Comparison of ENCODE assay signal across 14 cellular contexts in genomic region chr15:74258456-74259323, GRCh38. TPM values are rescaled to one million over a fixed set of nuclear protein-coding genes. Genes with fewer than 3 reads are reported as not detected.
DNase-seq lines count a peak whose midpoint lies in the region; ATAC-seq, FAIRE-seq and TF ChIP-seq lines count a peak whose summit lies in the region.
"Had no signal": no experiment of that assay in that cellular context is flagged by ENCODE, and none has a peak within 500 bp of the region (broad histone marks: within the 10 kb centered on the region; RNA-seq: fewer than 3 reads in every experiment).

No MANE protein-coding gene starts in this region.

- no peak overlapping the region for H2AK5ac ChIP-seq in H1 (ENCODE audit: low read depth, low read length)

- WGBS in HepG2 (ENCODE audit: low lambda C conversion rate) = 2% methylated on average over 7 of the region's 8 CpGs
- WGBS in right lobe of liver (ENCODE audit: insufficient coverage, low coverage, low lambda C conversion rate, missing lambda C conversion rate) = 30% methylated on average over 5 of the region's 8 CpGs
- 88% methylated on average over 8 of the region's 8 CpGs; no CpG with 5 or more reads in 1 of the 2 experiments for WGBS in H1 (ENCODE audit: extremely low coverage in 1 of 2, insufficient coverage in 1 of 2, insufficient read length in 1 of 2, insufficient replicate concordance in 2 of 2, low coverage in 1 of 2, low lambda C conversion rate in 2 of 2, missing lambda C conversion rate in 1 of 2), 2 experiments
- WGBS in body of pancreas, 2 donors = 50 to 66% methylated on average over 3 to 8 of the region's 8 CpGs

- H3K56ac ChIP-seq in H1 (replicated peaks; ENCODE audit: insufficient read length, low read depth, low read length) = no peak overlapping the region

- no peaks in the 10 kb centered on the region for H3K23me2 ChIP-seq in H1 (ENCODE audit: low read depth, low read length)

- H3K27ac ChIP-seq in HepG2 (ENCODE audit: extremely low read length, insufficient read depth, low read length) (no peak overlapping the region), right lobe of liver (no peak overlapping the region), H1 (ENCODE audit: low read depth, low read length) (no peak overlapping the region), neural cell (ENCODE audit: low read length) (peak overlapping the region; percentile 54), body of pancreas (no peak overlapping the region)

- H3K4me1 ChIP-seq in HepG2 (ENCODE audit: insufficient read depth, low read length) = no peaks in the 10 kb centered on the region
- no peaks in the 10 kb centered on the region for H3K4me1 ChIP-seq in right lobe of liver
- peaks cover 5 to 16% (median 13%) of the 10 kb centered on the region in 4 experiments for H3K4me1 ChIP-seq in H1 (replicated peaks in 1 of 4; ENCODE audit: control insufficient read depth in 3 of 4, insufficient read depth in 4 of 4, low read length in 3 of 4)
- no peaks in the 10 kb centered on the region for H3K4me1 ChIP-seq in body of pancreas

- H3K9me2 ChIP-seq in neural cell (ENCODE audit: insufficient read depth, low read length) = no peaks in the 10 kb centered on the region

- H3K36me3 ChIP-seq in HepG2 (replicated peaks in 1 of 2; ENCODE audit: control insufficient read depth in 1 of 2, insufficient read depth in 2 of 2, low read length in 2 of 2) (no peaks in the 10 kb centered on the region), right lobe of liver (no peaks in the 10 kb centered on the region), H1 (ENCODE audit: control insufficient read depth in 2 of 4, insufficient read depth in 4 of 4, low read length in 3 of 4) (no peaks in the 10 kb centered on the region), neural cell (ENCODE audit: insufficient read depth, low read length) (no peaks in the 10 kb centered on the region), body of pancreas (replicated peaks in 1 of 2; ENCODE audit: insufficient read depth in 1 of 2, low read depth in 2 of 2) (no peaks in the 10 kb centered on the region)

- CTCF ChIA-PET in HepG2 (lab: Yijun Ruan, JAX; ENCODE audit: low intra/inter-chr PET ratio, low total read pairs) = no interaction called here
- CTCF ChIA-PET in H1 (lab: Charles Lee; ENCODE audit: partially characterized antibody) = interaction anchor here (0.6 to 12.1 kb wide), 6 partner anchors 8 to 709 kb away, joined by 3 to 87 read pairs (median 4); no protein-coding TSS in a partner anchor

- in situ Hi-C loops in HepG2 (cut with HindIII; ENCODE audit: extremely low pct_ligation_motif_present, low pct_unique_long_range_greater_than_20kb) = no loop called here

- ATAC-seq in HepG2 (no peak), right lobe of liver (no peak), body of pancreas (no peak)
- ATAC-seq in activated T-cell treated with anti-CD3 and anti-CD28 coated beads, Interleukin-2, amount 50 U/mL, for 4 hours = no peak
- no peak for ATAC-seq in natural killer cell treated with Interleukin-12 subunit alpha and Interleukin-12 subunit beta and Interleukin-15 and Interleukin-18, amount 100 ng/mL, for 72 hours

- FAIRE-seq in HepG2 (lab: Jason Lieb, UNC) (no peak), H1 (lab: Jason Lieb, UNC) (no peak)
- FAIRE-seq: H54 had no signal

- no peak overlapping the region for H3K23ac ChIP-seq in H1 (ENCODE audit: insufficient read length)

- no peak for TF ChIP-seq EP300 in HepG2 (IDR thresholded peaks at IDR 0.05; ENCODE audit: low read depth in 2 of 2, low read length in 2 of 2)
- no peak for TF ChIP-seq EP300 in HepG2 (CRISPR knock-in tag; IDR thresholded peaks at IDR 0.05; ENCODE audit: borderline replicate concordance)
- TF ChIP-seq EP300 in H1 (IDR thresholded peaks at IDR 0.05; ENCODE audit: borderline replicate concordance in 1 of 2, low read depth in 2 of 2, low read length in 2 of 2) = no peak
- no peak for TF ChIP-seq EP300 in neural cell (conservative IDR thresholded peaks at IDR 0.05; ENCODE audit: poor library complexity, severe bottlenecking)

- H4K20me1 ChIP-seq in HepG2 (ENCODE audit: insufficient read depth, low read length) = no peaks in the 10 kb centered on the region
- H4K20me1 ChIP-seq in H1 (replicated peaks in 1 of 2; ENCODE audit: control insufficient read depth in 1 of 2, insufficient read depth in 2 of 2, low read length in 2 of 2) = peaks cover 0 to 2% of the 10 kb centered on the region in 2 experiments
- H4K20me1 ChIP-seq in neural cell (ENCODE audit: insufficient read depth) = no peaks in the 10 kb centered on the region

- peaks cover 4% of the 10 kb centered on the region for H3F3A ChIP-seq in neural cell (ENCODE audit: insufficient read depth, low read length, poor library complexity, severe bottlenecking)

- H3K18ac ChIP-seq in H1 (ENCODE audit: extremely low read depth, low read length) = peak overlapping the region; percentile 60

- peaks cover 20% of the 10 kb centered on the region for H3K27me3 Mint-ChIP-seq in activated T-cell treated with anti-CD3 and anti-CD28 coated beads, Interleukin-2, amount 50 U/mL, for 4 hours (ENCODE audit: low read depth)
- H3K27me3 Mint-ChIP-seq in natural killer cell treated with Interleukin-12 subunit alpha and Interleukin-12 subunit beta and Interleukin-15 and Interleukin-18, amount 100 ng/mL, for 72 hours = peaks cover 8% of the 10 kb centered on the region in 2 donors

- no peak overlapping the region for H4K5ac ChIP-seq in H1 (ENCODE audit: insufficient read length, low read depth, low read length)

- no peak overlapping the region for H3K4me3 Mint-ChIP-seq in activated T-cell treated with anti-CD3 and anti-CD28 coated beads, Interleukin-2, amount 50 U/mL, for 4 hours
- H3K4me3 Mint-ChIP-seq in natural killer cell treated with Interleukin-12 subunit alpha and Interleukin-12 subunit beta and Interleukin-15 and Interleukin-18, amount 100 ng/mL, for 72 hours = no peak overlapping the region
- H3K4me3 Mint-ChIP-seq: CD14-positive monocyte had no signal

- no peaks in the 10 kb centered on the region for H3K4me1 Mint-ChIP-seq in activated T-cell treated with anti-CD3 and anti-CD28 coated beads, Interleukin-2, amount 50 U/mL, for 4 hours (ENCODE audit: low read depth)
- peaks cover 0 to 2% of the 10 kb centered on the region in 2 donors for H3K4me1 Mint-ChIP-seq in natural killer cell treated with Interleukin-12 subunit alpha and Interleukin-12 subunit beta and Interleukin-15 and Interleukin-18, amount 100 ng/mL, for 72 hours (ENCODE audit: low read depth in 2 of 2)
- H3K4me1 Mint-ChIP-seq: CD14-positive monocyte had no signal

- POLR2A ChIA-PET in HepG2 (lab: Yijun Ruan, JAX) (no interaction called here), H1 (lab: Charles Lee; ENCODE audit: partially characterized antibody) (interaction anchor here (4.4 kb wide), 1 partner anchor 14 kb away, joined by 11 read pairs; no protein-coding TSS in a partner anchor)

- no peak overlapping the region for H3K4ac ChIP-seq in H1 (replicated peaks; ENCODE audit: insufficient read length, low read depth, low read length)

- H4K91ac ChIP-seq in H1 (replicated peaks; ENCODE audit: insufficient read length, low read length) = no peak overlapping the region

- H4K8ac ChIP-seq in H1 (ENCODE audit: extremely low read depth, insufficient read depth, low read length) = no peak overlapping the region

- no peak overlapping the region for H2BK120ac ChIP-seq in H1 (replicated peaks; ENCODE audit: low read depth, low read length)

- no peaks in the 10 kb centered on the region for H3K9me3 Mint-ChIP-seq in activated T-cell treated with anti-CD3 and anti-CD28 coated beads, Interleukin-2, amount 50 U/mL, for 4 hours
- H3K9me3 Mint-ChIP-seq in natural killer cell treated with Interleukin-12 subunit alpha and Interleukin-12 subunit beta and Interleukin-15 and Interleukin-18, amount 100 ng/mL, for 72 hours = no peaks in the 10 kb centered on the region
- H3K9me3 Mint-ChIP-seq: CD14-positive monocyte had no signal

- H2AFZ ChIP-seq in HepG2 (ENCODE audit: low read length) (no peak overlapping the region), H1 (ENCODE audit: low read length) (no peak overlapping the region), neural cell (ENCODE audit: low read depth, low read length) (no peak overlapping the region)

- H3K4me2 ChIP-seq in HepG2 (ENCODE audit: low read depth, low read length) (no peak overlapping the region), H1 (ENCODE audit: insufficient read depth in 1 of 2, low read depth in 2 of 2, low read length in 2 of 2) (no peak overlapping the region), neural cell (ENCODE audit: low read length) (no peak overlapping the region)

- no TSS peak for BruUV-seq in HepG2 (replicated peaks; lab: Mats Ljungman, UMichigan)

- no peak overlapping the region for H2BK5ac ChIP-seq in H1 (ENCODE audit: low read depth, low read length)

- H3K79me1 ChIP-seq in H1 (ENCODE audit: low read depth, low read length) = no peaks in the 10 kb centered on the region

- H2BK15ac ChIP-seq in H1 (ENCODE audit: low read length) = peak overlapping the region; percentile 20; the same call in 1 of the 2 replicates

- no peaks in the 10 kb centered on the region for H3K36me3 Mint-ChIP-seq in activated T-cell treated with anti-CD3 and anti-CD28 coated beads, Interleukin-2, amount 50 U/mL, for 4 hours (ENCODE audit: insufficient read depth)
- no peaks in the 10 kb centered on the region for H3K36me3 Mint-ChIP-seq in natural killer cell treated with Interleukin-12 subunit alpha and Interleukin-12 subunit beta and Interleukin-15 and Interleukin-18, amount 100 ng/mL, for 72 hours
- H3K36me3 Mint-ChIP-seq: CD14-positive monocyte had no signal

- DNase-seq in HepG2 (ENCODE audit: low spot score) (no peak), right lobe of liver (no peak), H1 (ENCODE audit: low read depth in 1 of 2, low spot score in 2 of 2) (no peak), body of pancreas (no peak)
- no peak for DNase-seq in activated T-cell treated with anti-CD3 and anti-CD28 coated beads, Interleukin-2, amount 50 U/mL, for 4 hours
- no peak for DNase-seq in natural killer cell treated with Interleukin-12 subunit alpha and Interleukin-12 subunit beta and Interleukin-15 and Interleukin-18, amount 100 ng/mL, for 72 hours (ENCODE audit: low spot score)
- DNase-seq: COR-L47, DMS53, NCI-H1048, OCI-M1 had no signal

- peak overlapping the region; percentile 40; the same call in 1 of the 2 replicates for H2BK12ac ChIP-seq in H1 (ENCODE audit: low read depth, low read length)

- no peaks in the 10 kb centered on the region for H3K9me3 ChIP-seq in HepG2 (ENCODE audit: low read length)
- H3K9me3 ChIP-seq in right lobe of liver = no peaks in the 10 kb centered on the region
- no peaks in the 10 kb centered on the region for H3K9me3 ChIP-seq in H1 (ENCODE audit: insufficient read depth in 2 of 2, low read depth in 1 of 2, low read length in 1 of 2)
- H3K9me3 ChIP-seq in neural cell (ENCODE audit: low read length) = no peaks in the 10 kb centered on the region
- H3K9me3 ChIP-seq in body of pancreas = no peaks in the 10 kb centered on the region

- no peak overlapping the region for H3K14ac ChIP-seq in H1 (ENCODE audit: insufficient read length)

- H3K27ac Mint-ChIP-seq in natural killer cell treated with Interleukin-12 subunit alpha and Interleukin-12 subunit beta and Interleukin-15 and Interleukin-18, amount 100 ng/mL, for 72 hours = no peak overlapping the region
- H3K27ac Mint-ChIP-seq: CD14-positive monocyte had no signal

- H3K79me2 ChIP-seq in HepG2 (ENCODE audit: insufficient read depth, low read length) (no peaks in the 10 kb centered on the region), H1 (ENCODE audit: control insufficient read depth in 1 of 2, insufficient read depth in 2 of 2, low read length in 2 of 2) (no peaks in the 10 kb centered on the region), neural cell (replicated peaks; ENCODE audit: insufficient read depth, low read length) (no peaks in the 10 kb centered on the region)

- 0 out of 2 replicates have a peak overlapping the region, but pooled peaks have one; percentile 2 for H2BK20ac ChIP-seq in H1 (ENCODE audit: low read length)

- H3K9ac ChIP-seq in HepG2 (ENCODE audit: insufficient read depth, low read depth, low read length) (no peak overlapping the region), H1 (replicated peaks in 1 of 4; ENCODE audit: extremely low read depth in 1 of 4, low read depth in 3 of 4, low read length in 3 of 4) (no peak overlapping the region), neural cell (ENCODE audit: low read length) (peak overlapping the region; percentile 32)

- H3K27me3 ChIP-seq in HepG2 (ENCODE audit: control insufficient read depth in 1 of 2, insufficient read depth in 2 of 2, low read length in 2 of 2) = peaks cover 8 to 61% of the 10 kb centered on the region in 2 experiments; a peak in 4 of 5 replicates
- H3K27me3 ChIP-seq in right lobe of liver = no peaks in the 10 kb centered on the region
- H3K27me3 ChIP-seq in H1 (replicated peaks in 1 of 4; ENCODE audit: control insufficient read depth in 3 of 4, extremely low read depth in 1 of 4, insufficient read depth in 3 of 4, low read length in 3 of 4) = peaks cover 0 to 2% (median 0%) of the 10 kb centered on the region in 4 experiments; a peak in 1 of 7 replicates
- H3K27me3 ChIP-seq in neural cell (ENCODE audit: insufficient read depth, low read depth, low read length) = no peaks in the 10 kb centered on the region
- no peaks in the 10 kb centered on the region for H3K27me3 ChIP-seq in body of pancreas

- no peak for TF ChIP-seq POLR2A in HepG2 (IDR thresholded peaks at IDR 0.05; ENCODE audit: insufficient read depth in 1 of 2, low read depth in 2 of 2, low read length in 2 of 2)
- TF ChIP-seq POLR2A in right lobe of liver (IDR thresholded peaks at IDR 0.05) = no peak
- TF ChIP-seq POLR2A in H1 (IDR thresholded peaks at IDR 0.05; ENCODE audit: control extremely low read depth in 1 of 2, low read depth in 2 of 2, low read length in 2 of 2) = no peak
- TF ChIP-seq POLR2A in body of pancreas (IDR thresholded peaks at IDR 0.05) = no peak

- TF ChIP-seq CTCF in HepG2 (CRISPR knock-in tag; IDR thresholded peaks at IDR 0.05) = no peak
- no peak for TF ChIP-seq CTCF in right lobe of liver (IDR thresholded peaks at IDR 0.05)
- TF ChIP-seq CTCF in H1 (IDR thresholded peaks at IDR 0.05; ENCODE audit: control extremely low read depth in 1 of 3, insufficient read depth in 1 of 3, low read depth in 1 of 3, low read length in 3 of 3) = no peak
- no peak for TF ChIP-seq CTCF in neural cell (IDR thresholded peaks at IDR 0.05; ENCODE audit: poor library complexity, severe bottlenecking)
- TF ChIP-seq CTCF in body of pancreas (IDR thresholded peaks at IDR 0.05) = no peak

- TF ChIP-seq RAD21 in HepG2 (CRISPR knock-in tag; IDR thresholded peaks at IDR 0.05) (no peak), H1 (IDR thresholded peaks at IDR 0.05 in 1 of 2, conservative IDR thresholded peaks at IDR 0.05 in 1 of 2; ENCODE audit: low read depth in 2 of 2, low read length in 2 of 2) (no peak), neural cell (conservative IDR thresholded peaks at IDR 0.05) (no peak)

- H3K4me3 ChIP-seq in HepG2 (replicated peaks in 1 of 3; ENCODE audit: insufficient read depth in 1 of 3, low read depth in 2 of 3, low read length in 3 of 3) = no peak overlapping the region
- no peak overlapping the region for H3K4me3 ChIP-seq in right lobe of liver
- no peak overlapping the region for H3K4me3 ChIP-seq in H1 (ENCODE audit: extremely low read depth in 1 of 4, insufficient read depth in 2 of 4, low read depth in 3 of 4, low read length in 4 of 4)
- no peak overlapping the region for H3K4me3 ChIP-seq in neural cell (ENCODE audit: low read length)
- no peak overlapping the region for H3K4me3 ChIP-seq in body of pancreas

- intact Hi-C loops in HepG2 (cut with micrococcal nuclease; ENCODE audit: unreplicated experiment) = no loop called here
- intact Hi-C loops in right lobe of liver (cut with DNase I) = no loop called here
- intact Hi-C loops in body of pancreas (cut with DNase I) = no loop called here

RNA-seq across cellular contexts. Expression of gene CCDC33, which starts 22.6 kb away (rescaled TPM):
- not detected in 2 replicates for total RNA-seq in HepG2 (2016; rRNA removed; fragmentation: Illumina TruSeq; extraction: Trizol)
- total RNA-seq in HepG2 (2016; cell fraction: cytosol; rRNA removed; fragmentation: Illumina TruSeq; extraction: Trizol; ENCODE audit: low read depth) = not detected in 2 replicates
- total RNA-seq in HepG2 (2016; cell fraction: insoluble cytoplasmic fraction; rRNA removed; fragmentation: Illumina TruSeq; extraction: Trizol) = not detected in 2 replicates
- 0.14 and 0.53 TPM in 2 replicates for total RNA-seq in HepG2 (2016; cell fraction: membrane; rRNA removed; fragmentation: Illumina TruSeq; extraction: Trizol)
- total RNA-seq in HepG2 (2016; cell fraction: nucleus; rRNA removed; fragmentation: Illumina TruSeq; extraction: Trizol) = not detected in 2 replicates
- 0.08 and 0.30 TPM in 2 replicates for polyA plus RNA-seq in HepG2 (2011; rRNA removed)
- polyA plus RNA-seq in HepG2 (2011; cell fraction: cytosol; rRNA removed) = 0.05 and 0.09 TPM in 2 replicates
- polyA plus RNA-seq in HepG2 (2011; cell fraction: nucleus; rRNA removed) = 0.35 TPM in 1 of 2 replicates, not detected in the other
- 0.20 TPM in 1 of 2 replicates, not detected in the other for polyA plus RNA-seq in HepG2 (2012)
- 0.25 and 0.37 TPM in 2 replicates for polyA plus RNA-seq in HepG2 (2016; cell fraction: cytosol; fragmentation: Illumina TruSeq; extraction: Trizol; ENCODE audit: low read depth)
- polyA plus RNA-seq in HepG2 (2016; cell fraction: insoluble cytoplasmic fraction; fragmentation: Illumina TruSeq; extraction: Trizol; ENCODE audit: low read depth) = not detected in 2 replicates
- 0.37 and 0.68 TPM in 2 replicates for polyA plus RNA-seq in HepG2 (2016; cell fraction: membrane; fragmentation: Illumina TruSeq; extraction: Trizol; ENCODE audit: low read depth)
- not detected in 2 replicates for polyA plus RNA-seq in HepG2 (2016; cell fraction: nucleus; fragmentation: Illumina TruSeq; extraction: Trizol; ENCODE audit: insufficient read depth, low read depth)
- polyA minus RNA-seq in HepG2 (2011; rRNA and poly(A)+ RNA removed; ENCODE audit: low replicate concordance) = 0.14 TPM in 1 of 2 replicates, not detected in the other
- not detected in 2 replicates for polyA minus RNA-seq in HepG2 (2011; cell fraction: cytosol; rRNA and poly(A)+ RNA removed)
- not detected in 2 replicates for polyA minus RNA-seq in HepG2 (2011; cell fraction: nucleus; rRNA and poly(A)+ RNA removed)
- total RNA-seq in right lobe of liver = not detected
- 1.0 and 2.0 TPM in 2 replicates for total RNA-seq in H1 (2021; fragmentation: NEBNext Ultra II Directional; extraction: Animal tissue kit (Norgen Biotek cat#: 25700))
- polyA plus RNA-seq in H1 (2011; rRNA removed) = 2.7 and 3.3 TPM in 2 replicates
- 4.3 TPM for polyA plus RNA-seq in H1 (2011; cell fraction: cytosol; rRNA removed)
- 3.7 TPM for polyA plus RNA-seq in H1 (2011; cell fraction: nucleus; rRNA removed)
- 2.1 to 3.9 TPM (median 3.0 TPM) in 4 replicates for polyA plus RNA-seq in H1 (2012, experiment 1 of 2)
- polyA plus RNA-seq in H1 (2012, experiment 2 of 2) = 1.3 TPM
- polyA plus RNA-seq in H1 (2013, experiment 1 of 2) = 2.0 TPM
- polyA plus RNA-seq in H1 (2013, experiment 2 of 2) = 1.5 TPM
- polyA minus RNA-seq in H1 (2011; rRNA and poly(A)+ RNA removed) = 0.61 and 2.4 TPM in 2 replicates
- polyA minus RNA-seq in H1 (2011; cell fraction: cytosol; rRNA and poly(A)+ RNA removed) = 3.3 TPM
- 11.1 TPM for polyA minus RNA-seq in H1 (2011; cell fraction: nucleus; rRNA and poly(A)+ RNA removed)
- 1.4 TPM in 2 replicates for polyA plus RNA-seq in neural cell
- 0.73 and 1.3 TPM in 2 replicates for polyA minus RNA-seq in neural cell
- not detected for total RNA-seq in body of pancreas
- total RNA-seq in activated T-cell treated with anti-CD3 and anti-CD28 coated beads, Interleukin-2, amount 50 U/mL, for 4 hours = not detected
- total RNA-seq in natural killer cell treated with Interleukin-12 subunit alpha and Interleukin-12 subunit beta and Interleukin-15 and Interleukin-18, amount 100 ng/mL, for 72 hours = not detected
- total RNA-seq: MCF 10A had no signal
- polyA plus RNA-seq: CD14-positive monocyte had no signal

RNA-seq across cellular contexts. Expression of gene STRA6, which starts 56.1 kb away (rescaled TPM):
- total RNA-seq in HepG2 (2016; rRNA removed; fragmentation: Illumina TruSeq; extraction: Trizol) = 0.81 and 2.1 TPM in 2 replicates
- total RNA-seq in HepG2 (2016; cell fraction: cytosol; rRNA removed; fragmentation: Illumina TruSeq; extraction: Trizol; ENCODE audit: low read depth) = 0.81 and 1.1 TPM in 2 replicates
- 0.77 and 3.1 TPM in 2 replicates for total RNA-seq in HepG2 (2016; cell fraction: insoluble cytoplasmic fraction; rRNA removed; fragmentation: Illumina TruSeq; extraction: Trizol)
- 0.83 and 1.1 TPM in 2 replicates for total RNA-seq in HepG2 (2016; cell fraction: membrane; rRNA removed; fragmentation: Illumina TruSeq; extraction: Trizol)
- 2.8 and 4.4 TPM in 2 replicates for total RNA-seq in HepG2 (2016; cell fraction: nucleus; rRNA removed; fragmentation: Illumina TruSeq; extraction: Trizol)
- 1.6 TPM in 2 replicates for polyA plus RNA-seq in HepG2 (2011; rRNA removed)
- 0.79 and 1.0 TPM in 2 replicates for polyA plus RNA-seq in HepG2 (2011; cell fraction: cytosol; rRNA removed)
- polyA plus RNA-seq in HepG2 (2011; cell fraction: nucleus; rRNA removed) = 5.5 and 10.9 TPM in 2 replicates
- polyA plus RNA-seq in HepG2 (2012) = 0.88 and 1.1 TPM in 2 replicates
- polyA plus RNA-seq in HepG2 (2016; cell fraction: cytosol; fragmentation: Illumina TruSeq; extraction: Trizol; ENCODE audit: low read depth) = 0.44 and 0.51 TPM in 2 replicates
- 0.60 and 2.1 TPM in 2 replicates for polyA plus RNA-seq in HepG2 (2016; cell fraction: insoluble cytoplasmic fraction; fragmentation: Illumina TruSeq; extraction: Trizol; ENCODE audit: low read depth)
- 0.18 and 0.78 TPM in 2 replicates for polyA plus RNA-seq in HepG2 (2016; cell fraction: membrane; fragmentation: Illumina TruSeq; extraction: Trizol; ENCODE audit: low read depth)
- 6.0 and 6.9 TPM in 2 replicates for polyA plus RNA-seq in HepG2 (2016; cell fraction: nucleus; fragmentation: Illumina TruSeq; extraction: Trizol; ENCODE audit: insufficient read depth, low read depth)
- polyA minus RNA-seq in HepG2 (2011; rRNA and poly(A)+ RNA removed; ENCODE audit: low replicate concordance) = 2.4 and 2.8 TPM in 2 replicates
- 0.59 and 1.4 TPM in 2 replicates for polyA minus RNA-seq in HepG2 (2011; cell fraction: cytosol; rRNA and poly(A)+ RNA removed)
- polyA minus RNA-seq in HepG2 (2011; cell fraction: nucleus; rRNA and poly(A)+ RNA removed) = 2.2 and 4.2 TPM in 2 replicates
- under 1 TPM in 1 of 6 experiments, not detected in 5; 0.12 TPM for total RNA-seq in right lobe of liver
- 7.6 and 9.3 TPM in 2 replicates for total RNA-seq in H1 (2021; fragmentation: NEBNext Ultra II Directional; extraction: Animal tissue kit (Norgen Biotek cat#: 25700))
- 14.5 and 21.0 TPM in 2 replicates for polyA plus RNA-seq in H1 (2011; rRNA removed)
- 11.5 TPM for polyA plus RNA-seq in H1 (2011; cell fraction: cytosol; rRNA removed)
- polyA plus RNA-seq in H1 (2011; cell fraction: nucleus; rRNA removed) = 54.5 TPM
- polyA plus RNA-seq in H1 (2012, experiment 1 of 2) = 9.8 to 16.3 TPM (median 13.8 TPM) in 4 replicates
- 11.1 TPM for polyA plus RNA-seq in H1 (2012, experiment 2 of 2)
- 15.0 TPM for polyA plus RNA-seq in H1 (2013, experiment 1 of 2)
- polyA plus RNA-seq in H1 (2013, experiment 2 of 2) = 14.0 TPM
- polyA minus RNA-seq in H1 (2011; rRNA and poly(A)+ RNA removed) = 13.8 and 14.4 TPM in 2 replicates
- polyA minus RNA-seq in H1 (2011; cell fraction: cytosol; rRNA and poly(A)+ RNA removed) = 7.7 TPM
- 39.6 TPM for polyA minus RNA-seq in H1 (2011; cell fraction: nucleus; rRNA and poly(A)+ RNA removed)
- polyA plus RNA-seq in neural cell = 4.4 and 11.9 TPM in 2 replicates
- polyA minus RNA-seq in neural cell = 8.5 and 9.6 TPM in 2 replicates
- not detected for total RNA-seq in body of pancreas
- not detected for total RNA-seq in activated T-cell treated with anti-CD3 and anti-CD28 coated beads, Interleukin-2, amount 50 U/mL, for 4 hours
- total RNA-seq in natural killer cell treated with Interleukin-12 subunit alpha and Interleukin-12 subunit beta and Interleukin-15 and Interleukin-18, amount 100 ng/mL, for 72 hours = not detected
- total RNA-seq: MCF 10A had no signal
- polyA plus RNA-seq: CD14-positive monocyte had no signal
